ENCODE assay signal across 1 cellular context in the genomic region with DNA sequence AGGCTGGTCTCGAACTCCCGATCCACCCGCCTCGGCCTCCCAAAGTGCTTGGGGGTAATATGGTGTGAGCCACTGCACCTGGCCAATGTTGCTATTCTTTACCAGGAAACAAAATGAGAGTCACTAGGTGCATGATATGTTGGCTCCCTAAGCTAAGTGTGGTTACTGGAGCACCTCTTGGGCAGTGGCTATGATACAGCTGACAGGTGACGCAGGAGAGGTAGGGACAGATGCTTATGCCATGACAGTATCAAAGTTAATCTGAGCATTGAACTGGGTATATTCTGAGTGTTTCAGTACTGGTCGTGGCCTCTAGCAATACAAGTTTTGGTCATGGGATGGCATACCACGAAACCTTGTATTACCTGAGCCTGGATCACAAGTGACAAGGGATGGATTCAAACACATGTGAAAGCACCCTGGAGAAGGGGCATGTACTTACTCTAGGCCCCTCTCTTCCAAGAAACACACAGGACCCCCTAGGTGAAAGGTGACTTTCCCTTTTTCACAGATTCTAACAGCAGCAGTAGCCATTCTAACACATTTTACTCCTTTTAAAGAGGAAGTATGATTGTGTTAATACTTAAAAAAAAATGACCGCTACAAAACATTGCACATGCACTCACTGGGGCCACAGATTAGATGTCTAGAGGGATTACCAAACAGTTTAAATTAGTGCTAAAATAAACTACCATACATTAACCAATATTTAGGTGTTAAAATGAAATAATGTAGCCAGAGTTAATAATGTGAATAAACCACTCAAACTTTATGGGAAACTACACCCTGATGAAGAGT.
TF ChIP-seq lines count a peak whose summit lies in the region.

No MANE protein-coding gene starts in this region.

TF ChIP-seq in GM12878, 131 proteins besides CTCF, POLR2A, EP300 and RAD21 (continued from another document):
- no peak for TF ChIP-seq ATF2 (IDR thresholded peaks at IDR 0.05; ENCODE audit: low read length)
- no peak for TF ChIP-seq ZBTB4 (CRISPR knock-in tag; IDR thresholded peaks at IDR 0.05)
